In genomic region chr3:139203752-139204151, GRCh38 we compare ENCODE assay signal across 22 cellular contexts.
"Had no signal": no experiment of that assay in that cellular context is flagged by ENCODE, and none has a peak within 500 bp of the region (broad histone marks: within the 10 kb centered on the region; RNA-seq: fewer than 3 reads in every experiment).

No MANE protein-coding gene starts in this region.

- H3K36me3 ChIP-seq: colonic mucosa, esophagus squamous epithelium, gastrocnemius medialis, gastroesophageal sphincter, heart left ventricle, heart right ventricle had no signal

- H3K27me3 ChIP-seq: colonic mucosa, esophagus squamous epithelium, gastrocnemius medialis, gastroesophageal sphincter, heart left ventricle, heart right ventricle had no signal

- H3K4me3 ChIP-seq: colonic mucosa, coronary artery, dorsolateral prefrontal cortex, esophagus squamous epithelium, gastrocnemius medialis, gastroesophageal sphincter, heart left ventricle, heart right ventricle had no signal

- H3K27ac ChIP-seq: colonic mucosa, coronary artery, dorsolateral prefrontal cortex, epithelial cell of prostate, esophagus squamous epithelium, foreskin keratinocyte, gastrocnemius medialis, gastroesophageal sphincter, heart left ventricle, heart right ventricle had no signal

- H3K9me3 ChIP-seq: colonic mucosa, esophagus squamous epithelium, gastrocnemius medialis, gastroesophageal sphincter, heart left ventricle, heart right ventricle had no signal

- H3K4me1 ChIP-seq: foreskin keratinocyte, gastrocnemius medialis had no signal

- DNase-seq: colonic mucosa; cortex of kidney; dermis blood vessel endothelial cell; dorsolateral prefrontal cortex; effector CD4-positive, alpha-beta T cell; effector CD8-positive, alpha-beta T cell; effector memory CD4-positive, alpha-beta T cell; effector memory CD8-positive, alpha-beta T cell; endodermal cell; erythroblast; esophagus squamous epithelium; foreskin fibroblast; foreskin keratinocyte; foreskin melanocyte; gastrocnemius medialis; glutamatergic neuron; head of caudate nucleus; heart left ventricle; heart right ventricle had no signal
